Comparison of ENCODE assay signal across 25 cellular contexts in the genomic region with DNA sequence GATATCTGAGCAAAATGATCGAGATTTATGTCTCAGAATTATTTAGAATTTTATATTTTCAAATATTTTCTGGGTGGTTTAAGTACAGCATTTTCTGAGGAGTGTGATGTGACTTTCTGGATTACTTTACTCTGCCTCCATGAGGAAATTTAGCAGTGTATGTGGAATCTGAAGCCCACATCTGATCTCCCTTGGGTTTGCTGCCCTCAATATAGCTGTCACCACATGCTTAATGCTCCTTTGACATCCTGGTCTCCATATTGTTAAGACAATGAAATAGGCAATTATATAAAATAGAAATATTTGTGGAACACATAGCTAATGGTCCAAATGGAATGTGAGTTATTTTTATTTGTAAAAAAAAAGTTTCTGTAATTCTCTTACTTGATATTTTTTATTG.
"Had no signal": no experiment of that assay in that cellular context is flagged by ENCODE, and none has a peak within 500 bp of the region (broad histone marks: within the 10 kb centered on the region; RNA-seq: fewer than 3 reads in every experiment).

No MANE protein-coding gene starts in this region.

- ATAC-seq: activated CD4-positive, alpha-beta T cell treated with anti-CD3 and anti-CD28 coated beads for 36 hours; activated CD8-positive, alpha-beta memory T cell treated with anti-CD3 and anti-CD28 coated beads, Interleukin-2, amount 10 ng/mL, durations not matched to agents 7 days and 5 days; activated CD8-positive, alpha-beta T cell treated with anti-CD3 and anti-CD28 coated beads, Interleukin-2, amount 10 ng/mL, durations not matched to agents 7 days and 5 days; activated naive CD4-positive, alpha-beta T cell treated with anti-CD3 and anti-CD28 coated beads, Interleukin-2, amount 50 U/mL, for 72 hours; gastrocnemius medialis; left ventricle myocardium superior; pancreas; sciatic nerve; stimulated activated naive B cell treated with anti-CD40 and anti-IgM and Interleukin-4, amounts not matched to agents 10 μg/mL and 1 μg/mL and 100 μg/mL, for 72 hours; upper lobe of right lung had no signal

- H3K27me3 ChIP-seq: breast epithelium, esophagus squamous epithelium, gastrocnemius medialis, pancreas, stomach, thyroid gland, upper lobe of right lung had no signal

- H3K4me1 ChIP-seq: breast epithelium, pancreas, prostate gland, stomach, thyroid gland had no signal

- DNase-seq: activated CD4-positive, alpha-beta T cell treated with anti-CD3 and anti-CD28 coated beads for 36 hours; activated CD4-positive, CD25-positive, alpha-beta regulatory T cell; activated CD8-positive, alpha-beta memory T cell treated with anti-CD3 and anti-CD28 coated beads, Interleukin-2, amount 10 ng/mL, durations not matched to agents 7 days and 5 days; activated CD8-positive, alpha-beta T cell treated with anti-CD3 and anti-CD28 coated beads, Interleukin-2, amount 10 ng/mL, durations not matched to agents 7 days and 5 days; activated T-cell treated with anti-CD3 and anti-CD28 coated beads, Interleukin-2, amount 50 U/mL, for 48 hours; central memory CD4-positive, alpha-beta T cell; effector CD4-positive, alpha-beta T cell; esophagus squamous epithelium; gastrocnemius medialis; glutamatergic neuron; islet precursor cell; left ventricle myocardium superior; naive B cell; pancreas; retina; small intestine; stimulated activated CD4-positive, alpha-beta T cell treated with anti-CD3 and anti-CD28 coated beads, Interleukin-1b, Interleukin-23, amount 100 ng/mL, for 48 hours; stimulated activated naive B cell treated with anti-CD40 and anti-IgM and Interleukin-4, amounts not matched to agents 10 μg/mL and 1 μg/mL and 100 μg/mL, for 72 hours; stomach; thyroid gland; upper lobe of right lung had no signal

- H3K27ac ChIP-seq: breast epithelium, esophagus squamous epithelium, gastrocnemius medialis, pancreas, prostate gland, stomach, thyroid gland, upper lobe of right lung had no signal

- H3K9me3 ChIP-seq: breast epithelium, esophagus squamous epithelium, gastrocnemius medialis, pancreas, prostate gland, stomach, thyroid gland, upper lobe of right lung had no signal

- H3K36me3 ChIP-seq: breast epithelium, esophagus squamous epithelium, gastrocnemius medialis, pancreas, prostate gland, stomach, thyroid gland, upper lobe of right lung had no signal

- H3K4me3 ChIP-seq: breast epithelium, esophagus squamous epithelium, gastrocnemius medialis, pancreas, prostate gland, stomach, thyroid gland, upper lobe of right lung had no signal
